Comparison of ENCODE assay signal across 16 cellular contexts in genomic region chr21:35988396-35989140, GRCh38.
DNase-seq lines count a peak whose midpoint lies in the region; ATAC-seq, FAIRE-seq and TF ChIP-seq lines count a peak whose summit lies in the region.
"Had no signal": no experiment of that assay in that cellular context is flagged by ENCODE, and none has a peak within 500 bp of the region (broad histone marks: within the 10 kb centered on the region; RNA-seq: fewer than 3 reads in every experiment).

No MANE protein-coding gene starts in this region.

- H3K27me3 ChIP-seq in HepG2 (ENCODE audit: control insufficient read depth in 1 of 2, insufficient read depth in 2 of 2, low read length in 2 of 2) (no peaks in the 10 kb centered on the region), right lobe of liver (no peaks in the 10 kb centered on the region), lower lobe of right lung (ENCODE audit: low read depth) (peaks cover 8% of the 10 kb centered on the region)

- peak overlapping the region; percentile 1; the same call in 1 of the 2 replicates for H3K9ac ChIP-seq in HepG2 (ENCODE audit: insufficient read depth, low read depth, low read length)

- CTCF ChIA-PET in HepG2 (lab: Yijun Ruan, JAX; ENCODE audit: low intra/inter-chr PET ratio, low total read pairs), result no interaction called here
- CTCF ChIA-PET in activated CD8-positive, alpha-beta memory T cell treated with anti-CD3 and anti-CD28 coated beads, Interleukin-2, amount 10 ng/mL, durations not matched to agents 7 days and 5 days (lab: Charles Lee), result interaction anchor here (0.7 to 1.1 kb wide), 2 partner anchors 30 to 40 kb away, joined by 3 to 4 read pairs; no protein-coding TSS in a partner anchor

- no peak overlapping the region for H3K27ac ChIP-seq in HepG2 (ENCODE audit: extremely low read length, insufficient read depth, low read length)
- no peak overlapping the region for H3K27ac ChIP-seq in right lobe of liver
- H3K27ac ChIP-seq in lower lobe of right lung, result peak overlapping the region; percentile 68
- H3K27ac ChIP-seq: thoracic aorta, VCaP had no signal

- DNase-seq in HepG2 (ENCODE audit: low spot score) (no peak), right lobe of liver (no peak), NCI-H748 (lab: John Stamatoyannopoulos, UW; ENCODE audit: unreplicated experiment) (peak; percentile 38), lower lobe of right lung (no peak), natural killer cell (no peak), NCI-H2171 (lab: John Stamatoyannopoulos, UW) (no peak), GM12891 (ENCODE audit: insufficient read length, low spot score) (no peak)
- no peak for DNase-seq in activated CD8-positive, alpha-beta memory T cell treated with anti-CD3 and anti-CD28 coated beads, Interleukin-2, amount 10 ng/mL, durations not matched to agents 7 days and 5 days
- DNase-seq: activated CD4-positive, alpha-beta memory T cell treated with anti-CD3 and anti-CD28 coated beads for 36 hours; activated naive CD4-positive, alpha-beta T cell treated with anti-CD3 and anti-CD28 coated beads for 36 hours; activated T-cell treated with anti-CD3 and anti-CD28 coated beads, Interleukin-2, amount 50 U/mL, for 24 hours; CD4-positive, alpha-beta T cell; NCI-H2171 treated with DMSO at 0.1 percent for 48 hours had no signal

- H3K9me3 ChIP-seq in HepG2 (ENCODE audit: low read length) (no peaks in the 10 kb centered on the region), right lobe of liver (no peaks in the 10 kb centered on the region), lower lobe of right lung (no peaks in the 10 kb centered on the region)
- H3K9me3 ChIP-seq: thoracic aorta had no signal

- TF ChIP-seq CTCF in HepG2 (CRISPR knock-in tag; IDR thresholded peaks at IDR 0.05) (no peak), right lobe of liver (IDR thresholded peaks at IDR 0.05) (no peak), lower lobe of right lung (IDR thresholded peaks at IDR 0.05) (no peak), natural killer cell (IDR thresholded peaks at IDR 0.05) (no peak)

- 42% methylated on average over 6 of the region's 6 CpGs for WGBS in HepG2 (ENCODE audit: low lambda C conversion rate)
- 39% methylated on average over 6 of the region's 6 CpGs for WGBS in right lobe of liver (ENCODE audit: insufficient coverage, low coverage, low lambda C conversion rate, missing lambda C conversion rate)

- H3K27ac Mint-ChIP-seq in natural killer cell, result no peak overlapping the region
- H3K27ac Mint-ChIP-seq in activated CD8-positive, alpha-beta memory T cell treated with anti-CD3 and anti-CD28 coated beads, Interleukin-2, amount 10 ng/mL, durations not matched to agents 7 days and 5 days, result no peak overlapping the region
- H3K27ac Mint-ChIP-seq: activated CD4-positive, alpha-beta memory T cell treated with anti-CD3 and anti-CD28 coated beads for 36 hours; activated naive CD4-positive, alpha-beta T cell treated with anti-CD3 and anti-CD28 coated beads for 36 hours; activated T-cell treated with anti-CD3 and anti-CD28 coated beads, Interleukin-2, amount 50 U/mL, for 24 hours; CD4-positive, alpha-beta T cell; natural killer cell treated with Interleukin-12 subunit alpha and Interleukin-12 subunit beta and Interleukin-15 and Interleukin-18, amount 100 ng/mL, for 72 hours had no signal

- ATAC-seq in HepG2 (no peak), right lobe of liver (no peak), lower lobe of right lung (peak in 1 of 2 donors; percentile 52), natural killer cell (no peak)
- no peak for ATAC-seq in activated CD8-positive, alpha-beta memory T cell treated with anti-CD3 and anti-CD28 coated beads, Interleukin-2, amount 10 ng/mL, durations not matched to agents 7 days and 5 days
- ATAC-seq: natural killer cell treated with Interleukin-12 subunit alpha and Interleukin-12 subunit beta and Interleukin-15 and Interleukin-18, amount 100 ng/mL, for 72 hours had no signal

- no peaks in the 10 kb centered on the region for H3K9me3 Mint-ChIP-seq in natural killer cell
- no peaks in the 10 kb centered on the region for H3K9me3 Mint-ChIP-seq in activated CD8-positive, alpha-beta memory T cell treated with anti-CD3 and anti-CD28 coated beads, Interleukin-2, amount 10 ng/mL, durations not matched to agents 7 days and 5 days (ENCODE audit: low read depth)
- H3K9me3 Mint-ChIP-seq: activated CD4-positive, alpha-beta memory T cell treated with anti-CD3 and anti-CD28 coated beads for 36 hours; activated naive CD4-positive, alpha-beta T cell treated with anti-CD3 and anti-CD28 coated beads for 36 hours; activated T-cell treated with anti-CD3 and anti-CD28 coated beads, Interleukin-2, amount 50 U/mL, for 24 hours; CD4-positive, alpha-beta T cell; natural killer cell treated with Interleukin-12 subunit alpha and Interleukin-12 subunit beta and Interleukin-15 and Interleukin-18, amount 100 ng/mL, for 72 hours had no signal

- POLR2A ChIA-PET in HepG2 (lab: Yijun Ruan, JAX), result interaction anchor here (0.6 to 1.2 kb wide), 2 partner anchors 15 to 49 kb away, joined by 3 read pairs; no protein-coding TSS in a partner anchor

- H2AFZ ChIP-seq in HepG2 (ENCODE audit: low read length), result no peak overlapping the region

- TF ChIP-seq EP300 in HepG2 (IDR thresholded peaks at IDR 0.05; ENCODE audit: low read depth in 2 of 2, low read length in 2 of 2) (no peak), HepG2 (CRISPR knock-in tag; IDR thresholded peaks at IDR 0.05; ENCODE audit: borderline replicate concordance) (no peak)

- no peaks in the 10 kb centered on the region for H3K79me2 ChIP-seq in HepG2 (ENCODE audit: insufficient read depth, low read length)

- peak overlapping the region; percentile 60 for H3K4me2 ChIP-seq in HepG2 (ENCODE audit: low read depth, low read length)

- no peak for TF ChIP-seq POLR2A in HepG2 (IDR thresholded peaks at IDR 0.05; ENCODE audit: insufficient read depth in 1 of 2, low read depth in 2 of 2, low read length in 2 of 2)
- TF ChIP-seq POLR2A in right lobe of liver (IDR thresholded peaks at IDR 0.05), result no peak
- no peak for TF ChIP-seq POLR2A in GM12891 (IDR thresholded peaks at IDR 0.05; ENCODE audit: low read depth, low read length)

- no peaks in the 10 kb centered on the region for H3K4me1 Mint-ChIP-seq in natural killer cell
- no peaks in the 10 kb centered on the region for H3K4me1 Mint-ChIP-seq in activated CD8-positive, alpha-beta memory T cell treated with anti-CD3 and anti-CD28 coated beads, Interleukin-2, amount 10 ng/mL, durations not matched to agents 7 days and 5 days

- BruUV-seq in HepG2 (replicated peaks; lab: Mats Ljungman, UMichigan), result no TSS peak

- H4K20me1 ChIP-seq in HepG2 (ENCODE audit: insufficient read depth, low read length), result no peaks in the 10 kb centered on the region

- H3K27me3 Mint-ChIP-seq in natural killer cell (ENCODE audit: low read depth in 2 of 2), result peaks cover 5 to 14% of the 10 kb centered on the region in 2 donors
- peaks cover 20% of the 10 kb centered on the region for H3K27me3 Mint-ChIP-seq in activated CD8-positive, alpha-beta memory T cell treated with anti-CD3 and anti-CD28 coated beads, Interleukin-2, amount 10 ng/mL, durations not matched to agents 7 days and 5 days

- H3K4me3 ChIP-seq in HepG2 (replicated peaks in 1 of 3; ENCODE audit: insufficient read depth in 1 of 3, low read depth in 2 of 3, low read length in 3 of 3) (no peak overlapping the region), right lobe of liver (no peak overlapping the region), lower lobe of right lung (no peak overlapping the region)
- H3K4me3 ChIP-seq: thoracic aorta had no signal

- no peak overlapping the region for H3K4me3 Mint-ChIP-seq in natural killer cell
- no peak overlapping the region for H3K4me3 Mint-ChIP-seq in activated CD8-positive, alpha-beta memory T cell treated with anti-CD3 and anti-CD28 coated beads, Interleukin-2, amount 10 ng/mL, durations not matched to agents 7 days and 5 days
- H3K4me3 Mint-ChIP-seq: activated CD4-positive, alpha-beta memory T cell treated with anti-CD3 and anti-CD28 coated beads for 36 hours; activated naive CD4-positive, alpha-beta T cell treated with anti-CD3 and anti-CD28 coated beads for 36 hours; activated T-cell treated with anti-CD3 and anti-CD28 coated beads, Interleukin-2, amount 50 U/mL, for 24 hours; CD4-positive, alpha-beta T cell; natural killer cell treated with Interleukin-12 subunit alpha and Interleukin-12 subunit beta and Interleukin-15 and Interleukin-18, amount 100 ng/mL, for 72 hours had no signal

- H3K4me1 ChIP-seq in HepG2 (ENCODE audit: insufficient read depth, low read length), result peaks cover 76% of the 10 kb centered on the region
- H3K4me1 ChIP-seq in right lobe of liver, result peaks cover 0 to 9% (median 0%) of the 10 kb centered on the region in 4 donors
- H3K4me1 ChIP-seq in lower lobe of right lung, result peaks cover 17% of the 10 kb centered on the region

- FAIRE-seq in HepG2 (lab: Jason Lieb, UNC) (no peak), GM12891 (lab: Jason Lieb, UNC) (no peak)

- in situ Hi-C loops in HepG2 (cut with HindIII; ENCODE audit: extremely low pct_ligation_motif_present, low pct_unique_long_range_greater_than_20kb), result no loop called here

- no peaks in the 10 kb centered on the region for H3K36me3 Mint-ChIP-seq in natural killer cell
- no peaks in the 10 kb centered on the region for H3K36me3 Mint-ChIP-seq in activated CD8-positive, alpha-beta memory T cell treated with anti-CD3 and anti-CD28 coated beads, Interleukin-2, amount 10 ng/mL, durations not matched to agents 7 days and 5 days
- H3K36me3 Mint-ChIP-seq: activated CD4-positive, alpha-beta memory T cell treated with anti-CD3 and anti-CD28 coated beads for 36 hours; natural killer cell treated with Interleukin-12 subunit alpha and Interleukin-12 subunit beta and Interleukin-15 and Interleukin-18, amount 100 ng/mL, for 72 hours had no signal

- H3K36me3 ChIP-seq in HepG2 (replicated peaks in 1 of 2; ENCODE audit: control insufficient read depth in 1 of 2, insufficient read depth in 2 of 2, low read length in 2 of 2) (no peaks in the 10 kb centered on the region), right lobe of liver (no peaks in the 10 kb centered on the region), lower lobe of right lung (no peaks in the 10 kb centered on the region)
- H3K36me3 ChIP-seq: thoracic aorta had no signal

- intact Hi-C loops in HepG2 (cut with micrococcal nuclease; ENCODE audit: unreplicated experiment) (loop anchor here (5.0 kb wide), 1 partner anchor 36 kb away; no protein-coding TSS in a partner anchor), right lobe of liver (cut with DNase I) (no loop called here), lower lobe of right lung (cut with DNase I) (no loop called here), natural killer cell (cut with micrococcal nuclease) (no loop called here)

- no peak for TF ChIP-seq RAD21 in HepG2 (CRISPR knock-in tag; IDR thresholded peaks at IDR 0.05)

TF ChIP-seq in HepG2, 621 proteins besides CTCF, POLR2A, EP300 and RAD21 (continues in another document):
- TF ChIP-seq SOX5 (CRISPR knock-in tag; IDR thresholded peaks at IDR 0.05; ENCODE audit: borderline replicate concordance), result peak; percentile 38; the same call in 1 of the 2 replicates
- no peak for TF ChIP-seq SALL1 (CRISPR knock-in tag; IDR thresholded peaks at IDR 0.05)

TF ChIP-seq in GM12891, 5 proteins besides CTCF, POLR2A, EP300 and RAD21:
- TF ChIP-seq PAX5 (IDR thresholded peaks at IDR 0.05; ENCODE audit: insufficient read depth, low read length, severe bottlenecking) (no peak), POLR2AphosphoS5 (IDR thresholded peaks at IDR 0.05; ENCODE audit: low read depth, low read length) (no peak)
TF ChIP-seq in GM12891: peak in this region for 0.
